In genomic region chr7:44018857-44019807, GRCh38 we compare ENCODE assay signal across 8 cellular contexts. TPM values are rescaled to one million over a fixed set of nuclear protein-coding genes. Genes with fewer than 3 reads are reported as not detected.
DNase-seq lines count a peak whose midpoint lies in the region; ATAC-seq and TF ChIP-seq lines count a peak whose summit lies in the region.
"Not testable (repeated sequence)": the region's sequence is repeated elsewhere in the genome, so short reads cannot be mapped to it uniquely, and the experiment has no call there.

No MANE protein-coding gene starts in this region.

- H3K9me3 Mint-ChIP-seq in Calu3 (ENCODE audit: low read depth, unreplicated experiment); effector memory CD8-positive, alpha-beta T cell: not testable (repeated sequence)

- peak overlapping the region; percentile 84 for H3K56ac ChIP-seq in mesendoderm (ENCODE audit: low read length)

- H3K9ac ChIP-seq in mesendoderm (ENCODE audit: low read length): peak overlapping the region; percentile 74

- not testable (repeated sequence) for H3K27ac ChIP-seq in mesendoderm (ENCODE audit: low read depth, low read length)

- H3K27me3 Mint-ChIP-seq in Calu3 (ENCODE audit: unreplicated experiment); effector memory CD8-positive, alpha-beta T cell: not testable (repeated sequence)

- H3K4me2 ChIP-seq in mesendoderm (ENCODE audit: low read length): not testable (repeated sequence)

- H3K79me1 ChIP-seq in mesendoderm (ENCODE audit: low read length): not testable (repeated sequence)

- not testable (repeated sequence) for H3K36me3 ChIP-seq in mesendoderm (ENCODE audit: control insufficient read depth, insufficient read depth, low read length)

- H3K4ac ChIP-seq in mesendoderm (ENCODE audit: low read depth, low read length): not testable (repeated sequence)

- H2BK15ac ChIP-seq in mesendoderm (replicated peaks; ENCODE audit: low read depth): not testable (repeated sequence)

- peaks cover 22% of the 10 kb centered on the region for H3K36me3 Mint-ChIP-seq in Calu3 (ENCODE audit: insufficient read depth, unreplicated experiment)
- peaks cover 15% of the 10 kb centered on the region for H3K36me3 Mint-ChIP-seq in effector memory CD8-positive, alpha-beta T cell (ENCODE audit: insufficient read depth)

- H4K8ac ChIP-seq in mesendoderm (ENCODE audit: low read depth, low read length): not testable (repeated sequence)

- peak overlapping the region; percentile 74 for H3K4me3 ChIP-seq in mesendoderm (ENCODE audit: low read length)

- TF ChIP-seq CTCF in Calu3 (IDR thresholded peaks at IDR 0.05; ENCODE audit: unreplicated experiment): peak; percentile 82

- H3K27me3 ChIP-seq in mesendoderm (ENCODE audit: insufficient read depth, low read length, poor library complexity): not testable (repeated sequence)

- not testable (repeated sequence) for H3K23ac ChIP-seq in mesendoderm (ENCODE audit: low read length)

- not testable (repeated sequence) for BruUV-seq in Calu3 (replicated peaks; lab: Mats Ljungman, UMichigan)

- CTCF ChIA-PET in Calu3 (lab: Charles Lee): interaction anchor here (1.1 to 1.5 kb wide), 4 partner anchors 25 to 396 kb away, joined by 3 to 4 read pairs (median 3); partner anchors contain the start of gene DBNL

- not testable (repeated sequence) for H2BK5ac ChIP-seq in mesendoderm (ENCODE audit: low read length)

- H3K4me3 Mint-ChIP-seq in Calu3 (ENCODE audit: low read depth, unreplicated experiment): peak overlapping the region; percentile 85
- H3K4me3 Mint-ChIP-seq in effector memory CD8-positive, alpha-beta T cell: peak overlapping the region; percentile 83 to 86

- intact Hi-C loops in Calu3 (cut with micrococcal nuclease; ENCODE audit: unreplicated experiment): not testable (repeated sequence)

- H3K79me2 ChIP-seq in mesendoderm (ENCODE audit: control insufficient read depth, insufficient read depth, low read length): not testable (repeated sequence)

- H3K4me1 Mint-ChIP-seq in Calu3 (ENCODE audit: low read depth, unreplicated experiment); effector memory CD8-positive, alpha-beta T cell (ENCODE audit: low read depth in 2 of 2): not testable (repeated sequence)

- not testable (repeated sequence) for H3K18ac ChIP-seq in mesendoderm (ENCODE audit: low read length)

- no CpG with 5 or more reads among the region's 63 CpGs for WGBS in mesendoderm (ENCODE audit: extremely low coverage, insufficient coverage, low lambda C conversion rate)

- H3K27ac Mint-ChIP-seq in Calu3 (ENCODE audit: unreplicated experiment): peak overlapping the region; percentile 58
- peak overlapping the region; percentile 86 to 88 for H3K27ac Mint-ChIP-seq in effector memory CD8-positive, alpha-beta T cell

- not testable (repeated sequence) for H4K5ac ChIP-seq in mesendoderm (ENCODE audit: low read length)

- peak; percentile 100 for DNase-seq in Calu3
- DNase-seq in HT-29 (ENCODE audit: low spot score): peak; percentile 98
- DNase-seq in NK-92 (lab: John Stamatoyannopoulos, UW; ENCODE audit: unreplicated experiment): peak; percentile 82
- DNase-seq in activated CD8-positive, alpha-beta memory T cell treated with anti-CD3 and anti-CD28 coated beads for 4 hours (ENCODE audit: low read depth in 2 of 2): peak; percentile 98 to 99
- peak; percentile 99 to 100 (median 100) for DNase-seq in effector memory CD8-positive, alpha-beta T cell
- DNase-seq in mesendoderm: peak; percentile 96
- DNase-seq in stimulated activated CD8-positive, alpha-beta memory T cell treated with anti-CD3 and anti-CD28 coated beads, Interleukin-12 subunit alpha, Interleukin-12 subunit beta, amount 100 ng/mL, for 24 hours (ENCODE audit: extremely low read depth): peak; percentile 91

- H2BK120ac ChIP-seq in mesendoderm (ENCODE audit: low read depth, low read length): not testable (repeated sequence)

- not testable (repeated sequence) for H2AK5ac ChIP-seq in mesendoderm (ENCODE audit: low read length)

- not testable (repeated sequence) for H3K4me1 ChIP-seq in mesendoderm (ENCODE audit: control insufficient read depth, low read depth, low read length)

- ATAC-seq in GM21367 (IDR thresholded peaks at IDR 0.05; ENCODE audit: unreplicated experiment): peak; percentile 85
- peak; percentile 93 for ATAC-seq in effector memory CD8-positive, alpha-beta T cell (replicated peaks)

RNA-seq across cellular contexts. Expression of gene SPDYE1, which starts 21.4 kb away (rescaled TPM):
- total RNA-seq in Calu3 (2022): not detected in 2 replicates
- total RNA-seq in HT-29 (2014; rRNA removed; shearing (Covaris generic)): not detected in 2 replicates
- polyA plus RNA-seq in mesendoderm (2013, experiment 1 of 2): not detected
- not detected for polyA plus RNA-seq in mesendoderm (2013, experiment 2 of 2)

RNA-seq across cellular contexts. Expression of gene DBNL, which starts 25.4 kb away (rescaled TPM):
- total RNA-seq in Calu3 (2022): 164 and 180 TPM in 2 replicates
- total RNA-seq in HT-29 (2014; rRNA removed; shearing (Covaris generic)): 184 and 203 TPM in 2 replicates
- 28.8 TPM for polyA plus RNA-seq in mesendoderm (2013, experiment 1 of 2)
- 29.1 TPM for polyA plus RNA-seq in mesendoderm (2013, experiment 2 of 2)

RNA-seq across cellular contexts. Expression of gene PGAM2, which starts 46.2 kb away (rescaled TPM):
- 0.87 TPM in 1 of 2 replicates, not detected in the other for total RNA-seq in Calu3 (2022)
- 0.56 TPM in 1 of 2 replicates, not detected in the other for total RNA-seq in HT-29 (2014; rRNA removed; shearing (Covaris generic))
- 1.1 TPM for polyA plus RNA-seq in mesendoderm (2013, experiment 1 of 2)
- 0.95 TPM for polyA plus RNA-seq in mesendoderm (2013, experiment 2 of 2)
